ENCODE assay signal across 7 cellular contexts in the genomic region with DNA sequence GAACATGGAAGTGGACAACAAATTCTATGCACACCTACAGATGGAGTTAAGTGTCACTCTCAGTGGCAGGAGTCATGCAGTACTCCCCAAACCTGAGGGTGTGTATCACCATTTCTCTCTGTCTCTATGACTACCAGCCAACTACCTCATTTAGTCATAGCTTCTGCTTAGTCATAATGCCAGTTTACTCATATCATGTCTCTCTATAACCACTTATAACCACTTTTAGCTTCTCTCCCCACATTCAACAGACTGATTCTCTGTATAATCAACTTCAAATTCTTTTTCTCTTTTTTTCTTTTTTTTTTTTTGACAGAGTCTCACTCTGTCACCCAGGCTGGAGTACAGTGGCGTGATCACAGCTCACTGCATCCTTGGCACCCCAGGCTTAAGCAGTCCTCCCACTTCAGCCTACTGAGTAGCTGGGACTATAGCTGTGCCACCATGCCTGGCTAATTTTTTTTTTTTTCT.
DNase-seq lines count a peak whose midpoint lies in the region; ATAC-seq and TF ChIP-seq lines count a peak whose summit lies in the region.

No MANE protein-coding gene starts in this region.

- no peaks in the 10 kb centered on the region for H3K9me2 ChIP-seq in Loucy (replicated peaks; ENCODE audit: low read depth, low read length)

- no peak overlapping the region for H3K27ac ChIP-seq in WERI-Rb-1

- no peaks in the 10 kb centered on the region for H3K36me3 Mint-ChIP-seq in memory B cell

- peaks cover 3% of the 10 kb centered on the region for H3K4me1 Mint-ChIP-seq in memory B cell

- H3K4me3 ChIP-seq in HFF-Myc (replicated peaks; ENCODE audit: low read depth, low read length): no peak overlapping the region
- H3K4me3 ChIP-seq in Loucy (ENCODE audit: low read length, poor library complexity, severe bottlenecking): no peak overlapping the region
- no peak overlapping the region for H3K4me3 ChIP-seq in WERI-Rb-1 (ENCODE audit: low read depth, low read length)

- H3K4me3 Mint-ChIP-seq in memory B cell: no peak overlapping the region

- peaks cover 11% of the 10 kb centered on the region; the same call in 1 of the 2 replicates for H3K79me2 ChIP-seq in Loucy (ENCODE audit: insufficient read depth, low read length)

- H3K36me3 ChIP-seq in Loucy (ENCODE audit: insufficient read depth, low read length) (no peaks in the 10 kb centered on the region), WERI-Rb-1 (no peaks in the 10 kb centered on the region)

- no peak overlapping the region for H2AFZ ChIP-seq in Loucy (ENCODE audit: low read length)

- H3K4me2 ChIP-seq in Loucy (ENCODE audit: low read depth, low read length, poor library complexity, severe bottlenecking): peak overlapping the region; percentile 49

- DNase-seq in HFF-Myc (ENCODE audit: extremely low read depth, low read depth) (peak; percentile 72), memory B cell (ENCODE audit: low spot score in 2 of 2) (no peak), medulla oblongata (ENCODE audit: extremely low spot score) (no peak), WERI-Rb-1 (no peak)
- DNase-seq in activated CD8-positive, alpha-beta memory T cell treated with anti-CD3 and anti-CD28 coated beads, Interleukin-2, amount 50 U/mL, for 48 hours: peak; percentile 63

- H3K4me1 ChIP-seq in Loucy (ENCODE audit: insufficient read depth, low read length, poor library complexity, severe bottlenecking): peaks cover 53% of the 10 kb centered on the region

- H3K9me3 Mint-ChIP-seq in memory B cell: no peaks in the 10 kb centered on the region

- peaks cover 9% of the 10 kb centered on the region for H3F3A ChIP-seq in Loucy (ENCODE audit: low read depth)

- H3K27ac Mint-ChIP-seq in memory B cell: no peak overlapping the region

- H3K27me3 ChIP-seq in Loucy (ENCODE audit: insufficient read depth, low read length, poor library complexity, severe bottlenecking) (no peaks in the 10 kb centered on the region), WERI-Rb-1 (ENCODE audit: insufficient read depth, low read depth, severe bottlenecking) (no peaks in the 10 kb centered on the region)

- no peaks in the 10 kb centered on the region for H3K27me3 Mint-ChIP-seq in memory B cell

- H4K20me1 ChIP-seq in Loucy (ENCODE audit: insufficient read depth, low read length, poor library complexity, severe bottlenecking): no peaks in the 10 kb centered on the region

- H3K9me3 ChIP-seq in Loucy (ENCODE audit: insufficient read depth, low read depth, low read length) (no peaks in the 10 kb centered on the region), WERI-Rb-1 (ENCODE audit: severe bottlenecking) (no peaks in the 10 kb centered on the region)

- peak overlapping the region; percentile 37 for H3K9ac ChIP-seq in Loucy (ENCODE audit: low read depth, low read length, poor library complexity, severe bottlenecking)

- TF ChIP-seq CTCF in HFF-Myc (IDR thresholded peaks at IDR 0.05; ENCODE audit: low read depth, low read length, missing control alignments) (no peak), Loucy (conservative IDR thresholded peaks at IDR 0.05; ENCODE audit: low read length) (no peak), WERI-Rb-1 (IDR thresholded peaks at IDR 0.05; ENCODE audit: low read depth, low read length) (no peak)

- ATAC-seq in GM18517 (IDR thresholded peaks at IDR 0.05; ENCODE audit: unreplicated experiment) (peak; percentile 100), memory B cell (ENCODE audit: low read depth) (peak; percentile 98)

Comparison
In these comparisons a context has a peak if more than half of its experiments do, and no peak if none do; other contexts are left out.
1. DNase-seq: peak in HFF-Myc (single experiment) and activated CD8-positive, alpha-beta memory T cell treated with anti-CD3 and anti-CD28 coated beads, Interleukin-2, amount 50 U/mL, for 48 hours (single experiment); none in memory B cell (0 of 2), medulla oblongata (single experiment) and WERI-Rb-1 (single experiment).